Comparison of ENCODE assay signal across 2 cellular contexts in genomic region chr1:161217831-161218230, GRCh38.
TF ChIP-seq lines count a peak whose summit lies in the region.

No MANE protein-coding gene starts in this region.

TF ChIP-seq in GM23338, 12 proteins besides CTCF, POLR2A, EP300 and RAD21:
- TF ChIP-seq REST (IDR thresholded peaks at IDR 0.05; ENCODE audit: unreplicated experiment): no peak
- TF ChIP-seq JUNB (IDR thresholded peaks at IDR 0.05; ENCODE audit: unreplicated experiment): no peak
- TF ChIP-seq STAT1 (IDR thresholded peaks at IDR 0.05; ENCODE audit: unreplicated experiment): no peak
- TF ChIP-seq ZNF114 (CRISPR knock-in tag; IDR thresholded peaks at IDR 0.05): no peak
- no peak for TF ChIP-seq POLR2AphosphoS5 (IDR thresholded peaks at IDR 0.05; ENCODE audit: low read depth)
- no peak for TF ChIP-seq EZH2 (IDR thresholded peaks at IDR 0.05; ENCODE audit: low read depth, unreplicated experiment)
- TF ChIP-seq NANOG (IDR thresholded peaks at IDR 0.05; ENCODE audit: borderline replicate concordance): no peak
- no peak for TF ChIP-seq ZNF462 (CRISPR knock-in tag; IDR thresholded peaks at IDR 0.05)
- TF ChIP-seq, protein P1, sequence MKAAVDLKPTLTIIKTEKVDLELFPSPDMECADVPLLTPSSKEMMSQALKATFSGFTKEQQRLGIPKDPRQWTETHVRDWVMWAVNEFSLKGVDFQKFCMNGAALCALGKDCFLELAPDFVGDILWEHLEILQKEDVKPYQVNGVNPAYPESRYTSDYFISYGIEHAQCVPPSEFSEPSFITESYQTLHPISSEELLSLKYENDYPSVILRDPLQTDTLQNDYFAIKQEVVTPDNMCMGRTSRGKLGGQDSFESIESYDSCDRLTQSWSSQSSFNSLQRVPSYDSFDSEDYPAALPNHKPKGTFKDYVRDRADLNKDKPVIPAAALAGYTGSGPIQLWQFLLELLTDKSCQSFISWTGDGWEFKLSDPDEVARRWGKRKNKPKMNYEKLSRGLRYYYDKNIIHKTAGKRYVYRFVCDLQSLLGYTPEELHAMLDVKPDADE (IDR thresholded peaks at IDR 0.05): no peak
- TF ChIP-seq EZH2phosphoT487 (IDR thresholded peaks at IDR 0.05; ENCODE audit: unreplicated experiment): no peak
- TF ChIP-seq CREB1 (CRISPR knock-in tag; IDR thresholded peaks at IDR 0.05; ENCODE audit: low read depth): no peak
- no peak for TF ChIP-seq ZNF331 (CRISPR knock-in tag; IDR thresholded peaks at IDR 0.05; ENCODE audit: low read depth)

TF ChIP-seq in WTC11, 78 proteins besides CTCF, POLR2A, EP300 and RAD21:
- TF ChIP-seq ATF1 (CRISPR knock-in tag; IDR thresholded peaks at IDR 0.05) (no peak), ATF6 (CRISPR knock-in tag; IDR thresholded peaks at IDR 0.05) (no peak), SMAD3 (CRISPR knock-in tag; IDR thresholded peaks at IDR 0.05; ENCODE audit: borderline replicate concordance) (no peak), MAX (CRISPR knock-in tag; IDR thresholded peaks at IDR 0.05) (no peak), SP1 (CRISPR knock-in tag; conservative IDR thresholded peaks at IDR 0.05) (no peak), CREB1 (CRISPR knock-in tag; IDR thresholded peaks at IDR 0.05) (no peak), NFE2L1 (CRISPR knock-in tag; IDR thresholded peaks at IDR 0.05) (no peak), MLX (CRISPR knock-in tag; IDR thresholded peaks at IDR 0.05) (no peak), ZNF263 (CRISPR knock-in tag; IDR thresholded peaks at IDR 0.05; ENCODE audit: low read depth) (no peak), OVOL2 (CRISPR knock-in tag; IDR thresholded peaks at IDR 0.05; ENCODE audit: borderline replicate concordance) (no peak), ARID4B (CRISPR knock-in tag; IDR thresholded peaks at IDR 0.05; ENCODE audit: borderline replicate concordance) (no peak), ZNF396 (CRISPR knock-in tag; IDR thresholded peaks at IDR 0.05; ENCODE audit: borderline replicate concordance) (no peak)
- TF ChIP-seq, protein P2, sequence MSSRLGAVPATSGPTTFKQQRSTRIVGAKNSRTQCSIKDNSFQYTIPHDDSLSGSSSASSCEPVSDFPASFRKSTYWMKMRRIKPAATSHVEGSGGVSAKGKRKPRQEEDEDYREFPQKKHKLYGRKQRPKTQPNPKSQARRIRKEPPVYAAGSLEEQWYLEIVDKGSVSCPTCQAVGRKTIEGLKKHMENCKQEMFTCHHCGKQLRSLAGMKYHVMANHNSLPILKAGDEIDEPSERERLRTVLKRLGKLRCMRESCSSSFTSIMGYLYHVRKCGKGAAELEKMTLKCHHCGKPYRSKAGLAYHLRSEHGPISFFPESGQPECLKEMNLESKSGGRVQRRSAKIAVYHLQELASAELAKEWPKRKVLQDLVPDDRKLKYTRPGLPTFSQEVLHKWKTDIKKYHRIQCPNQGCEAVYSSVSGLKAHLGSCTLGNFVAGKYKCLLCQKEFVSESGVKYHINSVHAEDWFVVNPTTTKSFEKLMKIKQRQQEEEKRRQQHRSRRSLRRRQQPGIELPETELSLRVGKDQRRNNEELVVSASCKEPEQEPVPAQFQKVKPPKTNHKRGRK (CRISPR knock-in tag; IDR thresholded peaks at IDR 0.05; ENCODE audit: borderline replicate concordance): no peak
- TF ChIP-seq, protein P3, sequence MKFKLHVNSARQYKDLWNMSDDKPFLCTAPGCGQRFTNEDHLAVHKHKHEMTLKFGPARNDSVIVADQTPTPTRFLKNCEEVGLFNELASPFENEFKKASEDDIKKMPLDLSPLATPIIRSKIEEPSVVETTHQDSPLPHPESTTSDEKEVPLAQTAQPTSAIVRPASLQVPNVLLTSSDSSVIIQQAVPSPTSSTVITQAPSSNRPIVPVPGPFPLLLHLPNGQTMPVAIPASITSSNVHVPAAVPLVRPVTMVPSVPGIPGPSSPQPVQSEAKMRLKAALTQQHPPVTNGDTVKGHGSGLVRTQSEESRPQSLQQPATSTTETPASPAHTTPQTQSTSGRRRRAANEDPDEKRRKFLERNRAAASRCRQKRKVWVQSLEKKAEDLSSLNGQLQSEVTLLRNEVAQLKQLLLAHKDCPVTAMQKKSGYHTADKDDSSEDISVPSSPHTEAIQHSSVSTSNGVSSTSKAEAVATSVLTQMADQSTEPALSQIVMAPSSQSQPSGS (CRISPR knock-in tag; IDR thresholded peaks at IDR 0.05; ENCODE audit: borderline replicate concordance, low read depth): no peak
